In genomic region chr3:149215474-149215873, GRCh38 we compare ENCODE assay signal across 1 cellular context.
TF ChIP-seq lines count a peak whose summit lies in the region.

No MANE protein-coding gene starts in this region.

TF ChIP-seq in HepG2, 621 proteins besides CTCF, POLR2A, EP300 and RAD21 (continued from another document and continues in another):
- no peak for TF ChIP-seq STAT6 (CRISPR knock-in tag; IDR thresholded peaks at IDR 0.05; ENCODE audit: borderline replicate concordance)
- no peak for TF ChIP-seq ATF6 (CRISPR knock-in tag; conservative IDR thresholded peaks at IDR 0.05)
- TF ChIP-seq ARID3A (IDR thresholded peaks at IDR 0.05; ENCODE audit: low read depth, low read length): 0 out of 2 replicates have a peak, but pooled peaks have one; percentile 19
- TF ChIP-seq ZNF7 (CRISPR knock-in tag; IDR thresholded peaks at IDR 0.05): no peak
- no peak for TF ChIP-seq ZNF839 (CRISPR knock-in tag; IDR thresholded peaks at IDR 0.05; ENCODE audit: borderline replicate concordance)
- TF ChIP-seq SMAD1 (CRISPR knock-in tag; IDR thresholded peaks at IDR 0.05; ENCODE audit: borderline replicate concordance, low read depth): no peak
- TF ChIP-seq ZNF83 (CRISPR knock-in tag; IDR thresholded peaks at IDR 0.05; ENCODE audit: borderline replicate concordance): no peak
- no peak for TF ChIP-seq DRAP1 (CRISPR knock-in tag; IDR thresholded peaks at IDR 0.05)
- TF ChIP-seq CENPX (CRISPR knock-in tag; IDR thresholded peaks at IDR 0.05): no peak
- peak; percentile 84 for TF ChIP-seq MED1 (CRISPR knock-in tag; IDR thresholded peaks at IDR 0.05)
- TF ChIP-seq ZC3H4 (CRISPR knock-in tag; IDR thresholded peaks at IDR 0.05; ENCODE audit: borderline replicate concordance): no peak
- no peak for TF ChIP-seq ZGPAT (CRISPR knock-in tag; IDR thresholded peaks at IDR 0.05)
- TF ChIP-seq ZNF205 (CRISPR knock-in tag; IDR thresholded peaks at IDR 0.05): no peak
- TF ChIP-seq HOXD1 (CRISPR knock-in tag; IDR thresholded peaks at IDR 0.05): no peak; the same call in 1 of the 2 replicates
- no peak for TF ChIP-seq ZNF891 (CRISPR knock-in tag; IDR thresholded peaks at IDR 0.05)
- TF ChIP-seq ZNF501 (CRISPR knock-in tag; IDR thresholded peaks at IDR 0.05): no peak
- no peak for TF ChIP-seq SNAPC4 (CRISPR knock-in tag; IDR thresholded peaks at IDR 0.05)
- TF ChIP-seq TOPORS (CRISPR knock-in tag; IDR thresholded peaks at IDR 0.05): no peak
- no peak for TF ChIP-seq SRF (IDR thresholded peaks at IDR 0.05; ENCODE audit: low read depth, low read length)
- TF ChIP-seq ZNF772 (CRISPR knock-in tag; IDR thresholded peaks at IDR 0.05): no peak
- no peak for TF ChIP-seq MAFF (IDR thresholded peaks at IDR 0.05; ENCODE audit: low read depth, low read length)
- no peak for TF ChIP-seq ZBTB25 (CRISPR knock-in tag; IDR thresholded peaks at IDR 0.05)
- TF ChIP-seq CAMTA2 (CRISPR knock-in tag; IDR thresholded peaks at IDR 0.05; ENCODE audit: borderline replicate concordance): no peak
- TF ChIP-seq CREB1 (IDR thresholded peaks at IDR 0.05): no peak
- TF ChIP-seq CREB1 (CRISPR knock-in tag; IDR thresholded peaks at IDR 0.05): no peak; the same call in none of the 2 replicates
- no peak for TF ChIP-seq ZNF652 (CRISPR knock-in tag; IDR thresholded peaks at IDR 0.05; ENCODE audit: borderline replicate concordance, low read depth)
- no peak for TF ChIP-seq ZNF292 (CRISPR knock-in tag; IDR thresholded peaks at IDR 0.05; ENCODE audit: borderline replicate concordance, low read depth)
- TF ChIP-seq SOX5 (CRISPR knock-in tag; IDR thresholded peaks at IDR 0.05; ENCODE audit: borderline replicate concordance): peak; percentile 74; the same call in 1 of the 2 replicates
- no peak for TF ChIP-seq BORCS8-MEF2B (CRISPR knock-in tag; IDR thresholded peaks at IDR 0.05)
- 0 out of 2 replicates have a peak, but pooled peaks have one; percentile 26 for TF ChIP-seq PPARG (CRISPR knock-in tag; conservative IDR thresholded peaks at IDR 0.05)
- TF ChIP-seq RARA (CRISPR knock-in tag; IDR thresholded peaks at IDR 0.05): peak; percentile 84
- no peak for TF ChIP-seq ZSCAN31 (CRISPR knock-in tag; IDR thresholded peaks at IDR 0.05; ENCODE audit: low read depth)
- no peak for TF ChIP-seq GABPA (IDR thresholded peaks at IDR 0.05; ENCODE audit: low read depth, low read length)
- TF ChIP-seq GABPA (CRISPR knock-in tag; IDR thresholded peaks at IDR 0.05; ENCODE audit: low read depth): no peak
- TF ChIP-seq ZNF788 (CRISPR knock-in tag; IDR thresholded peaks at IDR 0.05; ENCODE audit: borderline replicate concordance): no peak
- no peak for TF ChIP-seq HDAC2 (CRISPR knock-in tag; IDR thresholded peaks at IDR 0.05)
- TF ChIP-seq PHF20 (CRISPR knock-in tag; IDR thresholded peaks at IDR 0.05): no peak
- TF ChIP-seq AKNA (CRISPR knock-in tag; IDR thresholded peaks at IDR 0.05; ENCODE audit: borderline replicate concordance): no peak
- no peak for TF ChIP-seq TEAD3 (CRISPR knock-in tag; optimal IDR thresholded peaks at IDR 0.05; ENCODE audit: borderline replicate concordance)
- no peak for TF ChIP-seq SAFB2 (CRISPR knock-in tag; IDR thresholded peaks at IDR 0.05; ENCODE audit: borderline replicate concordance, low read depth)
- TF ChIP-seq SCMH1 (CRISPR knock-in tag; IDR thresholded peaks at IDR 0.05; ENCODE audit: borderline replicate concordance): no peak
- TF ChIP-seq REL (CRISPR knock-in tag; conservative IDR thresholded peaks at IDR 0.05): no peak
- no peak for TF ChIP-seq ZNF451 (CRISPR knock-in tag; IDR thresholded peaks at IDR 0.05)
- no peak for TF ChIP-seq FOXP1 (IDR thresholded peaks at IDR 0.05)
- peak; percentile 87 for TF ChIP-seq FOXP1 (CRISPR knock-in tag; IDR thresholded peaks at IDR 0.05)
- no peak for TF ChIP-seq SNAPC5 (CRISPR knock-in tag; IDR thresholded peaks at IDR 0.05; ENCODE audit: borderline replicate concordance)
- TF ChIP-seq SP5 (CRISPR knock-in tag; IDR thresholded peaks at IDR 0.05; ENCODE audit: borderline replicate concordance, low read depth): no peak
- TF ChIP-seq ATF1 (CRISPR knock-in tag; IDR thresholded peaks at IDR 0.05): 0 out of 2 replicates have a peak, but pooled peaks have one; percentile 27
